Comparison of ENCODE assay signal across 9 cellular contexts in the genomic region with DNA sequence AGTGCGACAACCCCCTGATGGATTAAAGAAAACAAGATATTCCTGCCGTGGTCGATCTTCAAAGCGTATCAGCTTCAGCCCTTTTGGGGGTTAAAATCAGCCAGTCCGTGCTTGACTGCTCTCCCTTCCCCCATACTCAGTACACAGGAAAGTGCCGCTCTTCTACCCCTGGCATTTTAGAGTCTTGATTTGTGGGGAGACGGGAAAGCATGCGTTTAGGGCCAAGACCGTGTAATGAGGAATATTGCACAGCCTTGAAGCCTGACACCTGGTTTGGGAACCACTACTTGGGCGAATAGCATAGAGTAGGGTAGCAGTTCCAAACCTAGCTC. TPM values are rescaled to one million over a fixed set of nuclear protein-coding genes. Genes with fewer than 3 reads are reported as not detected.
DNase-seq lines count a peak whose midpoint lies in the region; ATAC-seq, FAIRE-seq and TF ChIP-seq lines count a peak whose summit lies in the region.
"Had no signal": no experiment of that assay in that cellular context is flagged by ENCODE, and none has a peak within 500 bp of the region (broad histone marks: within the 10 kb centered on the region; RNA-seq: fewer than 3 reads in every experiment).

No MANE protein-coding gene starts in this region.

- peaks cover 4% of the 10 kb centered on the region for H3K27me3 Mint-ChIP-seq in T-helper 1 cell treated with Interleukin-12 subunit alpha and Interleukin-12 subunit beta and Interleukin-4 antibody, amounts not matched to agents 30 μg/mL and 1 μg/mL, for 36 hours (ENCODE audit: low read depth)
- no peaks in the 10 kb centered on the region for H3K27me3 Mint-ChIP-seq in activated T-helper 2 cell treated with anti-CD3 and anti-CD28 coated beads, Interferon-gamma antibody, Interleukin-2, Interleukin-4, amounts not matched to agents 10 μg/mL and 5 μg/mL and 100 μg/mL, durations not matched to agents 14 hours and 24 hours and 36 hours (ENCODE audit: low read depth)

- intact Hi-C loops in activated T-helper 2 cell treated with anti-CD3 and anti-CD28 coated beads, Interferon-gamma antibody, Interleukin-2, Interleukin-4, amounts not matched to agents 10 μg/mL and 5 μg/mL and 100 μg/mL, durations not matched to agents 14 hours and 24 hours and 36 hours (cut with micrococcal nuclease), result loop anchor here (5.0 to 10.0 kb wide), 2 partner anchors 39 to 238 kb away; partner anchors contain the start of gene COX5A
- intact Hi-C loops in kidney (cut with DNase I), result no loop called here
- intact Hi-C loops in testis (cut with DNase I; ENCODE audit: low total_unique reads), result no loop called here

- H3K4me1 ChIP-seq in kidney (ENCODE audit: control insufficient read depth in 1 of 2, insufficient read depth in 1 of 2, low read depth in 1 of 2, low read length in 2 of 2) (peaks cover 6 to 7% of the 10 kb centered on the region in 2 donors), testis (peaks cover 3% of the 10 kb centered on the region)

- no peak for ATAC-seq in GM18870 (IDR thresholded peaks at IDR 0.05; ENCODE audit: unreplicated experiment)
- no peak for ATAC-seq in HG03571 (IDR thresholded peaks at IDR 0.05; ENCODE audit: unreplicated experiment)

- H3K27ac ChIP-seq in kidney (ENCODE audit: low read depth in 2 of 2, low read length in 2 of 2) (no peak overlapping the region), testis (peak overlapping the region; percentile 87 to 89)

- no peak for TF ChIP-seq POLR2A in testis (IDR thresholded peaks at IDR 0.05)

- peaks cover 4% of the 10 kb centered on the region for H3K36me3 Mint-ChIP-seq in T-helper 1 cell treated with Interleukin-12 subunit alpha and Interleukin-12 subunit beta and Interleukin-4 antibody, amounts not matched to agents 30 μg/mL and 1 μg/mL, for 36 hours (ENCODE audit: low read depth)
- peaks cover 4% of the 10 kb centered on the region for H3K36me3 Mint-ChIP-seq in activated T-helper 2 cell treated with anti-CD3 and anti-CD28 coated beads, Interferon-gamma antibody, Interleukin-2, Interleukin-4, amounts not matched to agents 10 μg/mL and 5 μg/mL and 100 μg/mL, durations not matched to agents 14 hours and 24 hours and 36 hours (ENCODE audit: low read depth)

- FAIRE-seq in kidney (lab: Jason Lieb, UNC), result no peak

- DNase-seq in T-helper 1 cell, result no peak
- no peak for DNase-seq in activated T-helper 2 cell treated with anti-CD3 and anti-CD28 coated beads, Interferon-gamma antibody, Interleukin-2, Interleukin-4, amounts not matched to agents 10 μg/mL and 5 μg/mL and 100 μg/mL, durations not matched to agents 14 hours and 24 hours and 36 hours (ENCODE audit: low spot score)
- no peak for DNase-seq in kidney
- DNase-seq in testis, result no peak
- no peak for DNase-seq in NCI-H526 treated with DMSO at 0.1 percent for 48 hours (lab: John Stamatoyannopoulos, UW)

- no peaks in the 10 kb centered on the region for H3K27me3 ChIP-seq in testis

- H3K27ac Mint-ChIP-seq in T-helper 1 cell treated with Interleukin-12 subunit alpha and Interleukin-12 subunit beta and Interleukin-4 antibody, amounts not matched to agents 30 μg/mL and 1 μg/mL, for 36 hours, result peak overlapping the region; percentile 100
- H3K27ac Mint-ChIP-seq in activated T-helper 2 cell treated with anti-CD3 and anti-CD28 coated beads, Interferon-gamma antibody, Interleukin-2, Interleukin-4, amounts not matched to agents 10 μg/mL and 5 μg/mL and 100 μg/mL, durations not matched to agents 14 hours and 24 hours and 36 hours, result peak overlapping the region; percentile 99

- peak overlapping the region; percentile 100 for H3K4me3 Mint-ChIP-seq in T-helper 1 cell treated with Interleukin-12 subunit alpha and Interleukin-12 subunit beta and Interleukin-4 antibody, amounts not matched to agents 30 μg/mL and 1 μg/mL, for 36 hours
- H3K4me3 Mint-ChIP-seq in activated T-helper 2 cell treated with anti-CD3 and anti-CD28 coated beads, Interferon-gamma antibody, Interleukin-2, Interleukin-4, amounts not matched to agents 10 μg/mL and 5 μg/mL and 100 μg/mL, durations not matched to agents 14 hours and 24 hours and 36 hours (ENCODE audit: low read depth), result peak overlapping the region; percentile 99

- no peaks in the 10 kb centered on the region for H3K9me3 ChIP-seq in kidney (ENCODE audit: control insufficient read depth in 1 of 2, low read length in 2 of 2)
- no peaks in the 10 kb centered on the region for H3K9me3 ChIP-seq in testis

- TF ChIP-seq CTCF in kidney (IDR thresholded peaks at IDR 0.05; ENCODE audit: borderline replicate concordance, extremely low read depth, insufficient read depth) (no peak), testis (IDR thresholded peaks at IDR 0.05) (no peak)

- 3 to 5% methylated on average over 9 to 10 of the region's 10 CpGs for WGBS in testis, 2 donors

- peak overlapping the region; percentile 90 to 99 for H3K4me3 ChIP-seq in kidney (ENCODE audit: low read length in 2 of 2)
- peak overlapping the region; percentile 91 to 92 for H3K4me3 ChIP-seq in testis

- H3K36me3 ChIP-seq in kidney (ENCODE audit: control insufficient read depth in 1 of 2, insufficient read depth in 2 of 2, low read length in 2 of 2) (no peaks in the 10 kb centered on the region), testis (ENCODE audit: low read depth, missing control alignments) (no peaks in the 10 kb centered on the region)

- H3K9ac ChIP-seq in kidney (ENCODE audit: low read length in 2 of 2), result peak overlapping the region; percentile 52 to 90

- H3K4me1 Mint-ChIP-seq in T-helper 1 cell treated with Interleukin-12 subunit alpha and Interleukin-12 subunit beta and Interleukin-4 antibody, amounts not matched to agents 30 μg/mL and 1 μg/mL, for 36 hours (ENCODE audit: low read depth), result peaks cover 28% of the 10 kb centered on the region
- peaks cover 22% of the 10 kb centered on the region for H3K4me1 Mint-ChIP-seq in activated T-helper 2 cell treated with anti-CD3 and anti-CD28 coated beads, Interferon-gamma antibody, Interleukin-2, Interleukin-4, amounts not matched to agents 10 μg/mL and 5 μg/mL and 100 μg/mL, durations not matched to agents 14 hours and 24 hours and 36 hours (ENCODE audit: low read depth)

- no peaks in the 10 kb centered on the region for H3K9me3 Mint-ChIP-seq in T-helper 1 cell treated with Interleukin-12 subunit alpha and Interleukin-12 subunit beta and Interleukin-4 antibody, amounts not matched to agents 30 μg/mL and 1 μg/mL, for 36 hours
- no peaks in the 10 kb centered on the region for H3K9me3 Mint-ChIP-seq in activated T-helper 2 cell treated with anti-CD3 and anti-CD28 coated beads, Interferon-gamma antibody, Interleukin-2, Interleukin-4, amounts not matched to agents 10 μg/mL and 5 μg/mL and 100 μg/mL, durations not matched to agents 14 hours and 24 hours and 36 hours

RNA-seq across cellular contexts. Expression of gene EDC3, which starts 0.5 kb away (rescaled TPM):
- total RNA-seq in activated T-helper 2 cell treated with anti-CD3 and anti-CD28 coated beads, Interferon-gamma antibody, Interleukin-2, Interleukin-4, amounts not matched to agents 10 μg/mL and 5 μg/mL and 100 μg/mL, durations not matched to agents 14 hours and 24 hours and 36 hours, result 49.3 and 54.8 TPM in 2 replicates
- total RNA-seq in kidney, result 27.7 TPM
- polyA plus RNA-seq in kidney (ENCODE audit: insufficient read depth, low read depth, low replicate concordance), result 11.5 TPM
- total RNA-seq in testis, result 10 to 100 TPM; 53.8 to 56.5 TPM
- 96.0 TPM for polyA plus RNA-seq in testis (ENCODE audit: insufficient read depth, low read depth, low replicate concordance)

RNA-seq across cellular contexts. Expression of gene CYP1A1, which starts 29.0 kb away (rescaled TPM):
- total RNA-seq in activated T-helper 2 cell treated with anti-CD3 and anti-CD28 coated beads, Interferon-gamma antibody, Interleukin-2, Interleukin-4, amounts not matched to agents 10 μg/mL and 5 μg/mL and 100 μg/mL, durations not matched to agents 14 hours and 24 hours and 36 hours, result 0.37 and 0.48 TPM in 2 replicates
- total RNA-seq in kidney, result 0.13 TPM
- polyA plus RNA-seq in kidney (ENCODE audit: insufficient read depth, low read depth, low replicate concordance), result 0.26 TPM
- total RNA-seq in testis, result under 1 TPM; 0.19 to 0.31 TPM
- polyA plus RNA-seq in testis (ENCODE audit: insufficient read depth, low read depth, low replicate concordance), result 5.6 TPM

RNA-seq across cellular contexts. Expression of gene CYP1A2, which starts 52.3 kb away (rescaled TPM):
- not detected in 2 replicates for total RNA-seq in activated T-helper 2 cell treated with anti-CD3 and anti-CD28 coated beads, Interferon-gamma antibody, Interleukin-2, Interleukin-4, amounts not matched to agents 10 μg/mL and 5 μg/mL and 100 μg/mL, durations not matched to agents 14 hours and 24 hours and 36 hours
- not detected for total RNA-seq in kidney
- polyA plus RNA-seq in kidney (ENCODE audit: insufficient read depth, low read depth, low replicate concordance), result not detected
- total RNA-seq in testis, result under 1 TPM; 0.12 to 0.31 TPM
- not detected for polyA plus RNA-seq in testis (ENCODE audit: insufficient read depth, low read depth, low replicate concordance)
- total RNA-seq: lung microvascular endothelial cell had no signal

Comparison
In these comparisons a context has a peak if more than half of its experiments do, and no peak if none do; other contexts are left out.
1. H3K27ac ChIP-seq: peak in testis (2 of 2); none in kidney (0 of 2).